Comparison of ENCODE assay signal across 21 cellular contexts in genomic region chr13:111661776-111662175, GRCh38.
DNase-seq lines count a peak whose midpoint lies in the region; ATAC-seq and TF ChIP-seq lines count a peak whose summit lies in the region.
"Had no signal": no experiment of that assay in that cellular context is flagged by ENCODE, and none has a peak within 500 bp of the region (broad histone marks: within the 10 kb centered on the region; RNA-seq: fewer than 3 reads in every experiment).

No MANE protein-coding gene starts in this region.

- ATAC-seq in PC-3 (no peak), natural killer cell (no peak)
- ATAC-seq: GM12878, HepG2 had no signal

- H3K23ac ChIP-seq in neuronal stem cell (ENCODE audit: low read depth, low read length, poor library complexity): no peak overlapping the region

- H3K4me3 Mint-ChIP-seq in activated CD4-positive, alpha-beta memory T cell treated with anti-CD3 and anti-CD28 coated beads for 36 hours: no peak overlapping the region
- H3K4me3 Mint-ChIP-seq in natural killer cell: no peak overlapping the region
- H3K4me3 Mint-ChIP-seq: CD4-positive, CD25-positive, alpha-beta regulatory T cell; CD8-positive, alpha-beta memory T cell had no signal

- no TSS peak for BruUV-seq in PC-3 (replicated peaks; lab: Mats Ljungman, UMichigan)

- H3K9ac ChIP-seq in neuronal stem cell (ENCODE audit: low read depth, low read length, poor library complexity) (no peak overlapping the region), PC-3 (ENCODE audit: low read length) (no peak overlapping the region)

- H3K4me2 ChIP-seq in neuronal stem cell (ENCODE audit: insufficient read depth, low read length, poor library complexity, severe bottlenecking) (no peak overlapping the region), PC-3 (ENCODE audit: low read length) (no peak overlapping the region)

- no peak overlapping the region for H2BK12ac ChIP-seq in neuronal stem cell (ENCODE audit: low read length)

- H2BK120ac ChIP-seq in neuronal stem cell (ENCODE audit: low read depth, low read length): no peak overlapping the region

- no peak overlapping the region for H3K27ac ChIP-seq in coronary artery
- no peak overlapping the region for H3K27ac ChIP-seq in neuronal stem cell (replicated peaks; ENCODE audit: low read length)
- H3K27ac ChIP-seq in substantia nigra (ENCODE audit: low read depth, low read length, poor library complexity, severe bottlenecking): no peak overlapping the region
- no peak overlapping the region for H3K27ac ChIP-seq in PC-3 (ENCODE audit: low read length)

- H2AK5ac ChIP-seq in neuronal stem cell (ENCODE audit: low read depth, low read length): no peak overlapping the region

- H3K4me1 Mint-ChIP-seq in activated CD4-positive, alpha-beta memory T cell treated with anti-CD3 and anti-CD28 coated beads for 36 hours (ENCODE audit: low read depth): no peaks in the 10 kb centered on the region
- H3K4me1 Mint-ChIP-seq in natural killer cell: no peaks in the 10 kb centered on the region
- H3K4me1 Mint-ChIP-seq: CD4-positive, CD25-positive, alpha-beta regulatory T cell; CD8-positive, alpha-beta memory T cell had no signal

- H3K27me3 Mint-ChIP-seq in activated CD4-positive, alpha-beta memory T cell treated with anti-CD3 and anti-CD28 coated beads for 36 hours: peaks cover 4% of the 10 kb centered on the region
- H3K27me3 Mint-ChIP-seq in natural killer cell (ENCODE audit: low read depth in 2 of 2): peaks cover 4 to 10% of the 10 kb centered on the region in 2 donors
- H3K27me3 Mint-ChIP-seq: CD4-positive, CD25-positive, alpha-beta regulatory T cell had no signal

- no peak overlapping the region for H3K14ac ChIP-seq in neuronal stem cell (ENCODE audit: low read length)

- H3K36me3 ChIP-seq in neuronal stem cell (replicated peaks in 1 of 2; ENCODE audit: control insufficient read depth in 2 of 2, insufficient read depth in 2 of 2, low read length in 2 of 2) (peaks cover 0 to 2% of the 10 kb centered on the region in 2 donors), PC-3 (ENCODE audit: low read depth, low read length) (no peaks in the 10 kb centered on the region)
- H3K36me3 ChIP-seq: BE2C, HAP-1 had no signal

- H3K4me1 ChIP-seq in neuronal stem cell (ENCODE audit: control insufficient read depth in 2 of 2, insufficient read depth in 1 of 2, low read depth in 1 of 2, low read length in 2 of 2) (peaks cover 22 to 24% of the 10 kb centered on the region in 2 donors), PC-3 (ENCODE audit: insufficient read depth, low read length) (no peaks in the 10 kb centered on the region)
- H3K4me1 ChIP-seq: BE2C, HAP-1 had no signal

- H3K9me3 Mint-ChIP-seq in activated CD4-positive, alpha-beta memory T cell treated with anti-CD3 and anti-CD28 coated beads for 36 hours: no peaks in the 10 kb centered on the region
- H3K9me3 Mint-ChIP-seq in natural killer cell: no peaks in the 10 kb centered on the region

- CTCF ChIA-PET in activated CD4-positive, alpha-beta memory T cell treated with anti-CD3 and anti-CD28 coated beads for 36 hours (lab: Charles Lee): no interaction called here
- CTCF ChIA-PET in PC-3 (lab: Charles Lee): no interaction called here

- no peaks in the 10 kb centered on the region for H3K9me2 ChIP-seq in PC-3 (replicated peaks; ENCODE audit: low read length)

- POLR2A ChIA-PET in activated CD4-positive, alpha-beta memory T cell treated with anti-CD3 and anti-CD28 coated beads for 36 hours (lab: Charles Lee): no interaction called here
- POLR2A ChIA-PET in PC-3 (lab: Charles Lee; ENCODE audit: unreplicated experiment): no interaction called here

- H3K27ac Mint-ChIP-seq in activated CD4-positive, alpha-beta memory T cell treated with anti-CD3 and anti-CD28 coated beads for 36 hours: no peak overlapping the region
- no peak overlapping the region for H3K27ac Mint-ChIP-seq in natural killer cell
- H3K27ac Mint-ChIP-seq: CD4-positive, CD25-positive, alpha-beta regulatory T cell; CD8-positive, alpha-beta memory T cell had no signal

- no peak overlapping the region for H2BK5ac ChIP-seq in neuronal stem cell (ENCODE audit: low read length)

- H3K79me1 ChIP-seq in neuronal stem cell (ENCODE audit: low read depth, low read length): peaks cover 3% of the 10 kb centered on the region

- no peaks in the 10 kb centered on the region for H4K20me1 ChIP-seq in PC-3 (ENCODE audit: low read length)

- intact Hi-C loops in activated CD4-positive, alpha-beta memory T cell treated with anti-CD3 and anti-CD28 coated beads for 36 hours (cut with micrococcal nuclease): no loop called here
- intact Hi-C loops in PC-3 (cut with micrococcal nuclease) (no loop called here), natural killer cell (cut with micrococcal nuclease) (no loop called here)

- H3K27me3 ChIP-seq in neuronal stem cell (ENCODE audit: control insufficient read depth in 3 of 3, insufficient read depth in 3 of 3, low read depth in 1 of 3, low read length in 3 of 3): no peaks in the 10 kb centered on the region
- H3K27me3 ChIP-seq in PC-3 (ENCODE audit: low read length): peaks cover 61% of the 10 kb centered on the region

- H3K18ac ChIP-seq in neuronal stem cell (ENCODE audit: low read length): peak overlapping the region; percentile 30

- H3F3A ChIP-seq in PC-3 (ENCODE audit: low read length, unreplicated experiment): no peaks in the 10 kb centered on the region

- H3K9me3 ChIP-seq in neuronal stem cell (replicated peaks in 1 of 2; ENCODE audit: control insufficient read depth in 2 of 2, insufficient read depth in 1 of 2, low read depth in 1 of 2, low read length in 2 of 2): peaks cover 0 to 3% of the 10 kb centered on the region in 2 donors
- H3K9me3 ChIP-seq in PC-3 (ENCODE audit: low read length): no peaks in the 10 kb centered on the region
- H3K9me3 ChIP-seq: BE2C, HAP-1 had no signal

- no peak overlapping the region for H2BK15ac ChIP-seq in neuronal stem cell (ENCODE audit: low read length)

- peak; percentile 33 for DNase-seq in coronary artery (ENCODE audit: low spot score)
- peak; percentile 40 for DNase-seq in islet precursor cell
- no peak for DNase-seq in neuronal stem cell (ENCODE audit: low spot score)
- peak; percentile 11 for DNase-seq in stimulated activated CD8-positive, alpha-beta memory T cell treated with anti-CD3 and anti-CD28 coated beads, Interleukin-4, amount 100 ng/mL, for 48 hours
- DNase-seq in activated CD4-positive, alpha-beta memory T cell treated with anti-CD3 and anti-CD28 coated beads for 36 hours: no peak
- DNase-seq in substantia nigra (lab: John Stamatoyannopoulos, UW): no peak
- DNase-seq in PC-3: no peak
- DNase-seq in natural killer cell: no peak
- DNase-seq: ACHN; BE2C; C1 segment of cervical spinal cord; CD4-positive, CD25-positive, alpha-beta regulatory T cell; CD8-positive, alpha-beta memory T cell; COR-L47; DMS 273 treated with DMSO at 0.1 percent for 48 hours; DMS53; DND-41; EL had no signal

- H3K79me2 ChIP-seq in PC-3 (ENCODE audit: low read length): no peaks in the 10 kb centered on the region

- no peaks in the 10 kb centered on the region for H3K36me3 Mint-ChIP-seq in activated CD4-positive, alpha-beta memory T cell treated with anti-CD3 and anti-CD28 coated beads for 36 hours
- H3K36me3 Mint-ChIP-seq in natural killer cell: no peaks in the 10 kb centered on the region
- H3K36me3 Mint-ChIP-seq: CD4-positive, CD25-positive, alpha-beta regulatory T cell; CD8-positive, alpha-beta memory T cell had no signal

- H4K91ac ChIP-seq in neuronal stem cell (ENCODE audit: low read depth, low read length, poor library complexity): no peak overlapping the region

- H3K4me3 ChIP-seq in coronary artery (no peak overlapping the region), neuronal stem cell (ENCODE audit: low read length in 2 of 2) (no peak overlapping the region), PC-3 (ENCODE audit: low read length) (no peak overlapping the region)
- H3K4me3 ChIP-seq: GM12878, HAP-1 had no signal

- WGBS in neuronal stem cell (ENCODE audit: extremely low coverage in 2 of 2, insufficient read length in 2 of 2, insufficient replicate concordance in 1 of 2), 2 donors: no CpG with 5 or more reads among the region's 9 CpGs

- TF ChIP-seq CTCF in coronary artery (IDR thresholded peaks at IDR 0.05) (no peak), PC-3 (conservative IDR thresholded peaks at IDR 0.05; ENCODE audit: low read depth, low read length) (no peak), natural killer cell (IDR thresholded peaks at IDR 0.05) (no peak)

- H4K8ac ChIP-seq in neuronal stem cell (ENCODE audit: low read depth, low read length): no peak overlapping the region

- H3K4ac ChIP-seq in neuronal stem cell (ENCODE audit: low read length): no peak overlapping the region

- H2AFZ ChIP-seq in neuronal stem cell (ENCODE audit: low read length) (no peak overlapping the region), PC-3 (ENCODE audit: low read length) (no peak overlapping the region)

Comparison
In these comparisons a context has a peak if more than half of its experiments do, and no peak if none do; other contexts are left out.
1. DNase-seq: peak in coronary artery (single experiment), islet precursor cell (single experiment) and stimulated activated CD8-positive, alpha-beta memory T cell treated with anti-CD3 and anti-CD28 coated beads, Interleukin-4, amount 100 ng/mL, for 48 hours (single experiment); none in neuronal stem cell (single experiment), activated CD4-positive, alpha-beta memory T cell treated with anti-CD3 and anti-CD28 coated beads for 36 hours (single experiment), substantia nigra (0 of 49), PC-3 (single experiment) and natural killer cell (single experiment).